10 cellular contexts compared by ENCODE assay signal in the genomic region with DNA sequence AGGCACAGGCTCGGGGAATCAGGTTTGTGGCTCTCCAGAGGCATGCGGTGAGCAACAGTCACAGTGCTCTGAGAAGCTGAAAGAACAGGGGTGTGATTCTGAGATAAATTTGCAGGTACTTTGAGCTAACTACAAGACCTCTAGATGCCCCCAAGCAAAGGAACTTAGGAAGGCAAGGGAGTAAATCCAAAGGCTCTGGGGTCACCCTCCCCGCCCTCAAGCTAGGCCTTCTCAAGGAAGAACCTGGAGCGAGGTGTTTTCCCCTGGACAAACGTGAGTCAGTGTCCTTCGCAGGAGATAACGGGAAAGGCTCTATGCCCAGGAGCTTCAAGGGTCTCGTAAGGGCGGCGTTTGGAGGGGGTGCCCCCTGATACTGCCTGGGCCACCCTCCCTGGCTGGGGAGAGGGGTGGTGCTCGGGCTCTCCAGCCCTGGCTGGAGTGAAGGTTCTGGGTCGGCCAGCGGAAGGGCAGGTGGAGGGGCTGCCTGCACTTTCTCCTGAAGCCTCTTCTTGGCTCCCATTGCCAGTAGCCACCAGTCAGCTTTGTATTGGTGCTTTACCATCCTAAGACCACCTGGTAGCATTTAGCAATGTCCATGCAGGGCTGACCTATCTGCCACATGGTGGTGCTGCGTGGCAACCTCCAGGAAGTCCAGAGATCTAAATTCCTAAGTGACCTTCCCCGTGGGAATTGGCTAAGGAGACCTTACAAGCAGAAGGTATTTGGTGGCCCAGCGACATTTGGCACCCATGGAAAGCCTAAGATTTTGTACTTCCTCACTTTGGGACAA. TPM values are rescaled to one million over a fixed set of nuclear protein-coding genes. Genes with fewer than 3 reads are reported as not detected.
DNase-seq lines count a peak whose midpoint lies in the region; ATAC-seq, FAIRE-seq and TF ChIP-seq lines count a peak whose summit lies in the region.
"Had no signal": no experiment of that assay in that cellular context is flagged by ENCODE, and none has a peak within 500 bp of the region (broad histone marks: within the 10 kb centered on the region; RNA-seq: fewer than 3 reads in every experiment).

No MANE protein-coding gene starts in this region.

- H3K36me3 Mint-ChIP-seq in natural killer cell treated with Interleukin-12 subunit alpha and Interleukin-12 subunit beta and Interleukin-15 and Interleukin-18, amount 100 ng/mL, for 72 hours, result no peaks in the 10 kb centered on the region

- H3K9me3 ChIP-seq in heart right ventricle (no peaks in the 10 kb centered on the region), hepatocyte (ENCODE audit: low read depth) (no peaks in the 10 kb centered on the region)

- peaks cover 8 to 12% of the 10 kb centered on the region in 2 donors for H3K27me3 Mint-ChIP-seq in natural killer cell treated with Interleukin-12 subunit alpha and Interleukin-12 subunit beta and Interleukin-15 and Interleukin-18, amount 100 ng/mL, for 72 hours

- no peaks in the 10 kb centered on the region for H3K4me1 Mint-ChIP-seq in natural killer cell treated with Interleukin-12 subunit alpha and Interleukin-12 subunit beta and Interleukin-15 and Interleukin-18, amount 100 ng/mL, for 72 hours (ENCODE audit: low read depth in 2 of 2)

- H3K4me3 ChIP-seq in heart right ventricle, result no peak overlapping the region
- H3K4me3 ChIP-seq in hepatocyte, result no peak overlapping the region

- H3K9me3 Mint-ChIP-seq in natural killer cell treated with Interleukin-12 subunit alpha and Interleukin-12 subunit beta and Interleukin-15 and Interleukin-18, amount 100 ng/mL, for 72 hours, result no peaks in the 10 kb centered on the region

- H4K20me1 ChIP-seq in hepatocyte (ENCODE audit: insufficient read depth, poor library complexity, severe bottlenecking), result no peaks in the 10 kb centered on the region

- DNase-seq in heart right ventricle (no peak), left cardiac atrium (no peak), SK-N-DZ (ENCODE audit: low spot score) (peak; percentile 25), hepatocyte (ENCODE audit: low spot score) (no peak), foreskin melanocyte (no peak), GM19239 (ENCODE audit: insufficient read length, low spot score) (no peak)
- no peak for DNase-seq in activated T-cell treated with anti-CD3 and anti-CD28 coated beads, Interleukin-2, amount 50 U/mL, for 1 hour
- DNase-seq in natural killer cell treated with Interleukin-12 subunit alpha and Interleukin-12 subunit beta and Interleukin-15 and Interleukin-18, amount 100 ng/mL, for 72 hours (ENCODE audit: low spot score), result no peak
- DNase-seq: aorta had no signal

- H3K27ac Mint-ChIP-seq in natural killer cell treated with Interleukin-12 subunit alpha and Interleukin-12 subunit beta and Interleukin-15 and Interleukin-18, amount 100 ng/mL, for 72 hours, result no peak overlapping the region

- no peak overlapping the region for H3K27ac ChIP-seq in heart right ventricle
- H3K27ac ChIP-seq in hepatocyte, result no peak overlapping the region

- peaks cover 0 to 4% (median 0%) of the 10 kb centered on the region in 9 donors for H3K4me1 ChIP-seq in heart right ventricle
- H3K4me1 ChIP-seq in hepatocyte (ENCODE audit: insufficient read depth), result no peaks in the 10 kb centered on the region

- ATAC-seq in heart right ventricle (peak in 4 of 8 donors; percentile 22 to 57 (median 34)), left cardiac atrium (no peak)
- no peak for ATAC-seq in natural killer cell treated with Interleukin-12 subunit alpha and Interleukin-12 subunit beta and Interleukin-15 and Interleukin-18, amount 100 ng/mL, for 72 hours

- H2AFZ ChIP-seq in hepatocyte, result no peak overlapping the region

- FAIRE-seq in GM19239 (lab: Jason Lieb, UNC), result no peak
- FAIRE-seq: TTC549 had no signal

- intact Hi-C loops in heart right ventricle (cut with DNase I), result loop anchor here in 2 of 10 donors (5.0 to 10.0 kb wide), 3 partner anchors 52 to 232 kb away; no protein-coding TSS in a partner anchor
- intact Hi-C loops in left cardiac atrium (cut with DNase I), result no loop called here

- H3K27me3 ChIP-seq in heart right ventricle (no peaks in the 10 kb centered on the region), hepatocyte (no peaks in the 10 kb centered on the region)

- no peak overlapping the region for H3K4me2 ChIP-seq in hepatocyte

- H3K36me3 ChIP-seq in heart right ventricle (peaks cover 0 to 18% (median 0%) of the 10 kb centered on the region in 9 donors), hepatocyte (replicated peaks; ENCODE audit: insufficient read depth, low read depth) (no peaks in the 10 kb centered on the region)

- no peaks in the 10 kb centered on the region for H3K9me2 ChIP-seq in hepatocyte (replicated peaks; ENCODE audit: insufficient read depth)

- WGBS in heart right ventricle, 2 donors, result 86 to 87% methylated on average over 16 of the region's 16 CpGs
- WGBS in hepatocyte (ENCODE audit: low lambda C conversion rate, missing lambda C conversion rate), result 84% methylated on average over 16 of the region's 16 CpGs

- no peaks in the 10 kb centered on the region for H3K79me2 ChIP-seq in hepatocyte

- TF ChIP-seq CTCF in heart right ventricle (IDR thresholded peaks at IDR 0.05) (peak in 7 of 9 donors; percentile 26 to 49 (median 37)), hepatocyte (IDR thresholded peaks at IDR 0.05; ENCODE audit: poor library complexity) (peak; percentile 44)

- H3K4me3 Mint-ChIP-seq in natural killer cell treated with Interleukin-12 subunit alpha and Interleukin-12 subunit beta and Interleukin-15 and Interleukin-18, amount 100 ng/mL, for 72 hours, result no peak overlapping the region

RNA-seq across cellular contexts. Expression of gene GPR161, which starts 44.0 kb away (rescaled TPM):
- total RNA-seq in heart right ventricle (1 to 10 TPM in 9 of 10 donors, under 1 TPM in 1; 0.93 to 3.3 (median 2.3) TPM), left cardiac atrium (1 to 10 TPM; 4.8 to 6.0 TPM), hepatocyte (13.6 and 15.9 TPM in 2 replicates)
- polyA plus RNA-seq in heart right ventricle (1 to 10 TPM; 1.1 to 2.3 TPM), hepatocyte (19.3 and 22.4 TPM in 2 replicates)
- polyA plus RNA-seq in SK-N-DZ (2014; cell fraction: cytosol; rRNA removed), result 15.4 and 19.7 TPM in 2 replicates
- 9.4 and 10.5 TPM in 2 replicates for polyA plus RNA-seq in SK-N-DZ (2014; cell fraction: nucleus; rRNA removed)
- under 1 TPM; 0.05 to 0.42 TPM for total RNA-seq in natural killer cell treated with Interleukin-12 subunit alpha and Interleukin-12 subunit beta and Interleukin-15 and Interleukin-18, amount 100 ng/mL, for 72 hours
